Comparison of ENCODE assay signal across 8 cellular contexts in genomic region chr19:58520257-58520599, GRCh38. TPM values are rescaled to one million over a fixed set of nuclear protein-coding genes. Genes with fewer than 3 reads are reported as not detected.
DNase-seq lines count a peak whose midpoint lies in the region; ATAC-seq and TF ChIP-seq lines count a peak whose summit lies in the region.

No MANE protein-coding gene starts in this region.

- TF ChIP-seq CTCF in AG04449 (IDR thresholded peaks at IDR 0.05; ENCODE audit: insufficient read depth, low read length, missing control alignments) (no peak), KMS-11 (conservative IDR thresholded peaks at IDR 0.05; ENCODE audit: low read depth, low read length) (no peak), colonic mucosa (IDR thresholded peaks at IDR 0.05) (no peak)

- CTCF ChIA-PET in AG04449 (lab: Yijun Ruan, JAX), result interaction anchor here (0.6 to 9.3 kb wide), 17 partner anchors 8 to 89 kb away, joined by 3 to 109 read pairs (median 10); partner anchors contain the start of genes CHMP2A, SLC27A5, TRIM28 and UBE2M

- peak overlapping the region; percentile 89 for H3K4me3 ChIP-seq in AG04449 (ENCODE audit: low read depth, low read length)
- H3K4me3 ChIP-seq in KMS-11 (IDR thresholded peaks at IDR 0.05; ENCODE audit: insufficient read depth, low read depth, low read length), result no peak overlapping the region
- H3K4me3 ChIP-seq in colonic mucosa, result peak overlapping the region; percentile 74
- H3K4me3 ChIP-seq in muscle layer of duodenum (ENCODE audit: low read depth in 1 of 2, low read length in 2 of 2), result peak overlapping the region; percentile 81 to 89

- POLR2A ChIA-PET in AG04449 (lab: Yijun Ruan, JAX), result interaction anchor here (0.6 to 3.8 kb wide), 11 partner anchors 12 to 242 kb away, joined by 3 to 37 read pairs (median 5); partner anchors contain the start of genes CHMP2A, TRIM28, ZNF584 and ZNF8

- H3K4me1 ChIP-seq in KMS-11 (ENCODE audit: low read depth, poor library complexity, severe bottlenecking) (peaks cover 17% of the 10 kb centered on the region), colonic mucosa (peaks cover 5% of the 10 kb centered on the region), muscle layer of duodenum (ENCODE audit: control insufficient read depth in 1 of 2, insufficient read depth in 2 of 2, low read length in 2 of 2) (peaks cover 13 to 32% of the 10 kb centered on the region in 2 donors)

- DNase-seq in AG04449 (ENCODE audit: low read depth, low spot score) (no peak), colonic mucosa (no peak), NCI-H2107 (lab: John Stamatoyannopoulos, UW) (no peak), HK-2 (ENCODE audit: unreplicated experiment) (no peak)

- H3K36me3 ChIP-seq in KMS-11 (ENCODE audit: insufficient read depth) (no peaks in the 10 kb centered on the region), colonic mucosa (peaks cover 6% of the 10 kb centered on the region), muscle layer of duodenum (ENCODE audit: control insufficient read depth in 1 of 2, insufficient read depth in 2 of 2, low read length in 2 of 2) (peaks cover 7 to 18% of the 10 kb centered on the region in 2 donors)

- H4K20me1 ChIP-seq in KMS-11 (ENCODE audit: insufficient read depth), result no peaks in the 10 kb centered on the region

- H3K79me2 ChIP-seq in KMS-11 (ENCODE audit: insufficient read depth, low read depth), result peaks cover 16% of the 10 kb centered on the region; the same call in 1 of the 2 replicates

- no peaks in the 10 kb centered on the region for H3K27me3 ChIP-seq in KMS-11 (ENCODE audit: insufficient read depth, low read depth)
- H3K27me3 ChIP-seq in colonic mucosa, result no peaks in the 10 kb centered on the region
- H3K27me3 ChIP-seq in muscle layer of duodenum (ENCODE audit: low read depth, low read length), result no peaks in the 10 kb centered on the region

- H3K4me2 ChIP-seq in KMS-11, result peak overlapping the region; percentile 62

- H3K9ac ChIP-seq in KMS-11, result peak overlapping the region; percentile 90; the same call in 1 of the 2 replicates
- peak overlapping the region; percentile 97 for H3K9ac ChIP-seq in colonic mucosa (ENCODE audit: low read depth in 2 of 2, low read length in 2 of 2)

- intact Hi-C loops in colonic mucosa (cut with DNase I), result loop anchor here (2.0 kb wide), 1 partner anchor 23 kb away; no protein-coding TSS in a partner anchor

- H3K27ac ChIP-seq in KMS-11, result peak overlapping the region; percentile 83
- H3K27ac ChIP-seq in colonic mucosa, result peak overlapping the region; percentile 96
- peak overlapping the region; percentile 97 for H3K27ac ChIP-seq in muscle layer of duodenum (ENCODE audit: low read length)

- H3K9me3 ChIP-seq in colonic mucosa (no peaks in the 10 kb centered on the region), muscle layer of duodenum (ENCODE audit: control insufficient read depth in 1 of 2, low read length in 2 of 2) (no peaks in the 10 kb centered on the region)

- ATAC-seq in HG03520 (IDR thresholded peaks at IDR 0.05; ENCODE audit: unreplicated experiment) (no peak), GM18520 (IDR thresholded peaks at IDR 0.05; ENCODE audit: unreplicated experiment) (no peak)

- H2AFZ ChIP-seq in KMS-11 (ENCODE audit: low read depth), result peak overlapping the region; percentile 49

RNA-seq across cellular contexts. Expression of gene ZBTB45, which starts 0.6 kb away (rescaled TPM):
- total RNA-seq in colonic mucosa, result 10 to 100 TPM; 13.5 to 20.2 TPM

RNA-seq across cellular contexts. Expression of gene SLC27A5, which starts 8.4 kb away (rescaled TPM):
- 1 to 10 TPM; 3.7 to 8.7 TPM for total RNA-seq in colonic mucosa

RNA-seq across cellular contexts. Expression of gene TRIM28, which starts 23.6 kb away (rescaled TPM):
- 100 to 1,000 TPM; 205 to 412 TPM for total RNA-seq in colonic mucosa

RNA-seq across cellular contexts. Expression of gene CHMP2A, which starts 34.7 kb away (rescaled TPM):
- total RNA-seq in colonic mucosa, result 100 to 1,000 TPM; 176 to 183 TPM

RNA-seq across cellular contexts. Expression of gene UBE2M, which starts 38.2 kb away (rescaled TPM):
- 10 to 100 TPM; 63.0 to 79.4 TPM for total RNA-seq in colonic mucosa
